Comparison of ENCODE assay signal across 9 cellular contexts in genomic region chr16:89473791-89474414, GRCh38. TPM values are rescaled to one million over a fixed set of nuclear protein-coding genes. Genes with fewer than 3 reads are reported as not detected.
DNase-seq lines count a peak whose midpoint lies in the region; ATAC-seq and TF ChIP-seq lines count a peak whose summit lies in the region.
"Had no signal": no experiment of that assay in that cellular context is flagged by ENCODE, and none has a peak within 500 bp of the region (broad histone marks: within the 10 kb centered on the region; RNA-seq: fewer than 3 reads in every experiment).

No MANE protein-coding gene starts in this region.

- peak; percentile 50 for ATAC-seq in left colon
- no peak for ATAC-seq in GM21360 (IDR thresholded peaks at IDR 0.05; ENCODE audit: unreplicated experiment)
- no peak for ATAC-seq in HG03139 (IDR thresholded peaks at IDR 0.05; ENCODE audit: unreplicated experiment)

- TF ChIP-seq EP300 in tibial nerve (IDR thresholded peaks at IDR 0.05) (no peak), SK-N-SH (IDR thresholded peaks at IDR 0.05; ENCODE audit: borderline replicate concordance in 1 of 2, low read depth in 1 of 2, low read length in 1 of 2) (no peak)

- H3F3A ChIP-seq in SK-N-SH (replicated peaks; ENCODE audit: insufficient read depth) = peaks cover 15% of the 10 kb centered on the region

- TF ChIP-seq CTCF in AG10803 (conservative IDR thresholded peaks at IDR 0.05; ENCODE audit: low read length) = no peak
- TF ChIP-seq CTCF in tibial nerve (IDR thresholded peaks at IDR 0.05) = no peak
- no peak for TF ChIP-seq CTCF in SK-N-SH (IDR thresholded peaks at IDR 0.05)

- POLR2A ChIA-PET in SK-N-SH (lab: Yijun Ruan, JAX) = no interaction called here

- no peak overlapping the region for H3K9ac ChIP-seq in Karpas-422 (ENCODE audit: low read length)
- no peak overlapping the region for H3K9ac ChIP-seq in adipocyte (ENCODE audit: low read length)
- no peak overlapping the region for H3K9ac ChIP-seq in SK-N-SH

- no peak overlapping the region for H3K4me2 ChIP-seq in Karpas-422 (ENCODE audit: low read depth, low read length, poor library complexity, severe bottlenecking)
- H3K4me2 ChIP-seq in SK-N-SH = no peak overlapping the region

- H3K4me3 ChIP-seq in AG10803 (ENCODE audit: low read length) = no peak overlapping the region
- no peak overlapping the region for H3K4me3 ChIP-seq in Karpas-422 (ENCODE audit: low read length)
- peak overlapping the region; percentile 2 for H3K4me3 ChIP-seq in adipocyte (ENCODE audit: low read length)
- no peak overlapping the region for H3K4me3 ChIP-seq in tibial nerve
- H3K4me3 ChIP-seq in SK-N-SH (ENCODE audit: low read depth in 2 of 2, low read length in 1 of 2) = no peak overlapping the region

- H3K4me1 ChIP-seq in Karpas-422 (ENCODE audit: low read length) (peaks cover 29% of the 10 kb centered on the region), adipocyte (ENCODE audit: control insufficient read depth, insufficient read depth, low read length) (peaks cover 57% of the 10 kb centered on the region), tibial nerve (peaks cover 0 to 87% (median 58%) of the 10 kb centered on the region in 4 donors), SK-N-SH (ENCODE audit: control insufficient read depth in 1 of 2, insufficient read depth in 2 of 2, low read depth in 1 of 2, low read length in 1 of 2) (peaks cover 27 to 31% of the 10 kb centered on the region in 2 experiments; a peak in 2 of 4 replicates)

- H3K79me2 ChIP-seq in Karpas-422 (ENCODE audit: low read length) = peaks cover 78% of the 10 kb centered on the region
- peaks cover 100% of the 10 kb centered on the region for H3K79me2 ChIP-seq in SK-N-SH (ENCODE audit: insufficient read depth)

- H2AFZ ChIP-seq in Karpas-422 (ENCODE audit: low read length) (no peak overlapping the region), SK-N-SH (ENCODE audit: low read depth) (no peak overlapping the region)

- H3K36me3 ChIP-seq in Karpas-422 (ENCODE audit: insufficient read depth, low read length) (no peaks in the 10 kb centered on the region), adipocyte (ENCODE audit: control insufficient read depth, insufficient read depth, low read length, severe bottlenecking) (no peaks in the 10 kb centered on the region), tibial nerve (no peaks in the 10 kb centered on the region), SK-N-SH (replicated peaks in 1 of 2; ENCODE audit: control insufficient read depth in 1 of 2, insufficient read depth in 2 of 2, low read length in 1 of 2) (no peaks in the 10 kb centered on the region)

- WGBS in tibial nerve, 2 donors = 83 to 92% methylated on average over 8 to 9 of the region's 9 CpGs
- WGBS in SK-N-SH (ENCODE audit: low lambda C conversion rate) = 83% methylated on average over 8 of the region's 9 CpGs

- peaks cover 82% of the 10 kb centered on the region for H4K20me1 ChIP-seq in Karpas-422 (ENCODE audit: insufficient read depth, low read depth, low read length)
- H4K20me1 ChIP-seq in SK-N-SH (ENCODE audit: insufficient read depth) = peaks cover 100% of the 10 kb centered on the region

- no peaks in the 10 kb centered on the region for H3K9me3 ChIP-seq in Karpas-422 (ENCODE audit: low read length)
- no peaks in the 10 kb centered on the region for H3K9me3 ChIP-seq in adipocyte (ENCODE audit: control insufficient read depth, low read length)
- no peaks in the 10 kb centered on the region for H3K9me3 ChIP-seq in tibial nerve
- no peaks in the 10 kb centered on the region for H3K9me3 ChIP-seq in SK-N-SH

- TF ChIP-seq RAD21 in SK-N-SH (IDR thresholded peaks at IDR 0.05; ENCODE audit: low read length) = no peak

- TF ChIP-seq POLR2A in tibial nerve (IDR thresholded peaks at IDR 0.05) = no peak

- no peaks in the 10 kb centered on the region for H3K9me2 ChIP-seq in Karpas-422 (replicated peaks; ENCODE audit: insufficient read depth, low read length)
- no peaks in the 10 kb centered on the region for H3K9me2 ChIP-seq in SK-N-SH

- DNase-seq in AG10803 (ENCODE audit: low read depth) (peak; percentile 65), Karpas-422 (peak; percentile 37), adipocyte (ENCODE audit: low read depth) (no peak), left colon (no peak), tibial nerve (ENCODE audit: low spot score in 2 of 2) (no peak), SK-N-SH (no peak)
- DNase-seq: activated CD4-positive, alpha-beta T cell treated with anti-CD3 and anti-CD28 coated beads for 1 hour had no signal

- H3K27ac ChIP-seq in Karpas-422 (ENCODE audit: low read length) (no peak overlapping the region), tibial nerve (no peak overlapping the region), SK-N-SH (ENCODE audit: low read depth in 2 of 2, low read length in 1 of 2) (no peak overlapping the region)

- H3K27me3 ChIP-seq in Karpas-422 (ENCODE audit: low read length) = no peaks in the 10 kb centered on the region
- H3K27me3 ChIP-seq in adipocyte (replicated peaks; ENCODE audit: control insufficient read depth, insufficient read depth, low read length) = no peaks in the 10 kb centered on the region
- no peaks in the 10 kb centered on the region for H3K27me3 ChIP-seq in tibial nerve
- H3K27me3 ChIP-seq in SK-N-SH (ENCODE audit: insufficient read depth) = no peaks in the 10 kb centered on the region

- intact Hi-C loops in left colon (cut with DNase I, micrococcal nuclease) = no loop called here

- CTCF ChIA-PET in SK-N-SH (lab: Yijun Ruan, JAX) = interaction anchor here (1.2 to 1.3 kb wide), 2 partner anchors 9 to 39 kb away, joined by 3 read pairs; no protein-coding TSS in a partner anchor

TF ChIP-seq in SK-N-SH, 30 proteins besides CTCF, POLR2A, EP300 and RAD21:
- no peak for TF ChIP-seq NRF1 (IDR thresholded peaks at IDR 0.05; ENCODE audit: low read depth, low read length)
- no peak for TF ChIP-seq SIN3A (IDR thresholded peaks at IDR 0.05; ENCODE audit: borderline replicate concordance, low read depth, low read length)
- TF ChIP-seq FOXM1 (IDR thresholded peaks at IDR 0.05; ENCODE audit: low read depth) = no peak
- TF ChIP-seq MXI1 (IDR thresholded peaks at IDR 0.05; ENCODE audit: low read depth, low read length) = no peak
- no peak for TF ChIP-seq USF1 (IDR thresholded peaks at IDR 0.05; ENCODE audit: borderline replicate concordance, low read depth)
- no peak for TF ChIP-seq FOXJ3 (CRISPR knock-in tag; IDR thresholded peaks at IDR 0.05)
- TF ChIP-seq MAX (IDR thresholded peaks at IDR 0.05; ENCODE audit: low read depth) = no peak
- no peak for TF ChIP-seq USF2 (IDR thresholded peaks at IDR 0.05; ENCODE audit: borderline replicate concordance, low read depth, low read length)
- TF ChIP-seq RXRA (IDR thresholded peaks at IDR 0.05; ENCODE audit: borderline replicate concordance, low read depth) = no peak
- TF ChIP-seq NFIC (IDR thresholded peaks at IDR 0.05; ENCODE audit: borderline replicate concordance) = no peak

RNA-seq across cellular contexts. Expression of gene ANKRD11, which starts 16.5 kb away (rescaled TPM):
- 28.5 and 29.9 TPM in 2 replicates for total RNA-seq in Karpas-422 (2014; rRNA removed; shearing (Covaris generic); ENCODE audit: low replicate concordance)
- 100 to 1,000 TPM in 1 of 2 donors, 10 to 100 TPM in 1; 82.5 to 135 TPM for total RNA-seq in left colon
- total RNA-seq in tibial nerve = 100 to 1,000 TPM; 104 to 177 (median 112) TPM
- polyA plus RNA-seq in SK-N-SH (2012; rRNA removed) = 31.1 and 50.2 TPM in 2 replicates
- 35.1 and 42.0 TPM in 2 replicates for polyA plus RNA-seq in SK-N-SH (2012; cell fraction: cytosol; rRNA removed)
- 122 and 132 TPM in 2 replicates for polyA plus RNA-seq in SK-N-SH (2012; cell fraction: nucleus; rRNA removed)

RNA-seq across cellular contexts. Expression of gene SPG7, which starts 34.3 kb away (rescaled TPM):
- 44.6 and 74.8 TPM in 2 replicates for total RNA-seq in Karpas-422 (2014; rRNA removed; shearing (Covaris generic); ENCODE audit: low replicate concordance)
- total RNA-seq in left colon (100 to 1,000 TPM; 106 to 146 TPM), tibial nerve (100 to 1,000 TPM; 102 to 178 (median 127) TPM)
- polyA plus RNA-seq in SK-N-SH (2012; rRNA removed) = 100 and 107 TPM in 2 replicates
- 39.4 and 45.3 TPM in 2 replicates for polyA plus RNA-seq in SK-N-SH (2012; cell fraction: cytosol; rRNA removed)
- polyA plus RNA-seq in SK-N-SH (2012; cell fraction: nucleus; rRNA removed) = 647 and 650 TPM in 2 replicates

Comparison
In these comparisons a context has a peak if more than half of its experiments do, and no peak if none do; other contexts are left out.
1. DNase-seq: peak in AG10803 (single experiment) and Karpas-422 (single experiment); none in adipocyte (single experiment), left colon (0 of 2), tibial nerve (0 of 2) and SK-N-SH (single experiment).